27 cellular contexts compared by ENCODE assay signal in genomic region chr12:3921526-3921925, GRCh38.
"Had no signal": no experiment of that assay in that cellular context is flagged by ENCODE, and none has a peak within 500 bp of the region (broad histone marks: within the 10 kb centered on the region; RNA-seq: fewer than 3 reads in every experiment).

No MANE protein-coding gene starts in this region.

- H3K27ac ChIP-seq: brain microvascular endothelial cell, coronary artery, dorsolateral prefrontal cortex, epithelial cell of prostate, esophagus squamous epithelium, gastroesophageal sphincter, VCaP had no signal

- H3K36me3 ChIP-seq: brain microvascular endothelial cell, esophagus squamous epithelium, gastroesophageal sphincter had no signal

- H3K4me1 ChIP-seq: esophagus squamous epithelium had no signal

- DNase-seq: activated CD4-positive, alpha-beta memory T cell treated with anti-CD3 and anti-CD28 coated beads, Interleukin-2, amount 10 ng/mL, durations not matched to agents 7 days and 5 days; activated CD4-positive, alpha-beta T cell treated with anti-CD3 and anti-CD28 coated beads for 1 hour; activated CD4-positive, alpha-beta T cell treated with anti-CD3 and anti-CD28 coated beads for 4 hours; activated CD4-positive, alpha-beta T cell treated with anti-CD3 and anti-CD28 coated beads, Interleukin-2, amount 10 ng/mL, durations not matched to agents 7 days and 5 days; activated CD4-positive, alpha-beta T cell treated with anti-CD3 and anti-CD28 coated beads, Interleukin-2, amount 50 U/mL, for 4 hours; activated CD8-positive, alpha-beta memory T cell treated with anti-CD3 and anti-CD28 coated beads, Interleukin-2, amount 50 U/mL, for 48 hours; activated gamma-delta T cell; activated naive CD4-positive, alpha-beta T cell treated with anti-CD3 and anti-CD28 coated beads, Interleukin-2, amount 50 U/mL, for 16 hours; activated naive CD4-positive, alpha-beta T cell treated with Interleukin-2 at 50 U/mL for 16 hours; activated T-cell treated with anti-CD3 and anti-CD28 coated beads for 4 hours; activated T-cell treated with anti-CD3 and anti-CD28 coated beads, Interleukin-2, amount 50 U/mL, for 24 hours; activated T-cell treated with anti-CD3 and anti-CD28 coated beads, Interleukin-2, amount 50 U/mL, for 72 hours; amniotic stem cell; anterior cingulate cortex; brain microvascular endothelial cell; dorsolateral prefrontal cortex; effector CD4-positive, alpha-beta T cell; effector memory CD8-positive, alpha-beta T cell; esophagus squamous epithelium; foreskin melanocyte; SW 1271; T-cell; T1000 had no signal

- H3K9me3 ChIP-seq: esophagus squamous epithelium, gastroesophageal sphincter had no signal

- H3K4me3 ChIP-seq: coronary artery, esophagus squamous epithelium, gastroesophageal sphincter had no signal
